1 cellular context compared by ENCODE assay signal in the genomic region with DNA sequence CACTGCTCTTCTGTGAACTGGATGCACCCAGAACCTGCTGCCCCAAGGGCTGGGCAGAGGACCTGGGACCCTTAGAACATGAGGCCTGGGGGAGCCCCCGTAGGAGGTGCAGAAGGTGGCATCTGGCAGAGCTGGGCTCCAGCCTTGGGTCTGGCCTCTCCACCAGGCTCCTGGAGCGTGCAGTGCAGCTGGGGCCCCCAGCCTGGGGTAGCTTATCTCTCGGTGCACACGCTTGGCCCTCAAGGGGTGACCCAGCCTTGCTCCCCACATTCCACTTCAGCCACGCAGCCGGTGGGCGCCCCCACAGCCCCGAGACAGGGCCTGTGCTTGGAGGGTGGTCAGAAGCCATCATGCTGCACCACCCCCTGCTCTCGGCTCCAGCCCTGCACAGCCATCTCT.
TF ChIP-seq lines count a peak whose summit lies in the region.

No MANE protein-coding gene starts in this region.

TF ChIP-seq in SK-N-SH treated with all-trans-retinoic acid at 6 μM for 48 hours, 23 proteins besides CTCF, POLR2A, EP300 and RAD21 (continued from another document):
- TF ChIP-seq CSDC2 (CRISPR knock-in tag; IDR thresholded peaks at IDR 0.05) = no peak
